8 cellular contexts compared by ENCODE assay signal in the genomic region with DNA sequence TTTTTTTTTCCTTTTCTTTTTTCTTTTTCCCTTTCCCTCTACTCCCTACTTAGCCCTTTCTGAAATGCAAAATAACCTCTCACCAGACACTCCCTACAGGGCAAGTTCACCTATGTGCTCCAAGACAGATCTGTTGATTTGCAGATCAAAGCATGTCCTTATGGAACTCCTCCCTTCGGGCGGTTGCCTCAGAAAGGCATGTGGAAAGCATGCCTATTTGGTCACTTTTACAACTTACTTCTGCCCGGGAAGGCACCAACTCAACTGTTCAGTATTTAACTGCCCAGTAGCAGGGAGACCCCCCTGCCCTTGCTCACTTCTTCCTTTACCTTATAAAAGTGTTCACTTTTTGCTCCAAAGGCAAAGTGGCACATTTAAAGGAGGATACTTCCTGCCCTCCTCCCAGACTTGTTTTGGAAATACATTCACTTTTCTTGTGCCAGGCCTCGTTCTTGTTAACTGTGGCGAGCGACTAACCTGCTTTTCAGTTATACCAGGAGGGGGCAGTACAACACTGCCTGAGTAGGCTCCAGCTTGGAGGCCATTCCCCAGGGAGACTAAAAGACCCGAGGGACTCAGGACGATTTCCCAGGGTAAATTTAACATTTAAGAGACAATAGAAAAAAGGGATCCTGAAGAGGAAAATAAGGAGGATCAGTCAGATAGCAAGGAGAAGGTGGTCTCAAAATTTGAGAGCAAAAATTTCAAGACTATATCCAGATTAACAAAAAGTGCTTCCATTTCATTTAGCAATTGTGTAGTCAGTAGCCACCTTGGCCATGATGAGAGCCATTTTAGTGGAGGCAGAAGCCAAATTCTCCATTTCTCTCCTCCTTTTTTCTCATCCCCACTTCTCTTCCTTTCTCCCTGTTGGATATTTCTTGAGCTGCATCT. TPM values are rescaled to one million over a fixed set of nuclear protein-coding genes. Genes with fewer than 3 reads are reported as not detected.
DNase-seq lines count a peak whose midpoint lies in the region; ATAC-seq and TF ChIP-seq lines count a peak whose summit lies in the region.

No MANE protein-coding gene starts in this region.

- peak overlapping the region; percentile 45 for H3K4me2 ChIP-seq in Karpas-422 (ENCODE audit: low read depth, low read length, poor library complexity, severe bottlenecking)

- H3K27ac ChIP-seq in Karpas-422 (ENCODE audit: low read length): no peak overlapping the region
- no peak overlapping the region for H3K27ac ChIP-seq in ovary

- peak; percentile 48 to 69 (median 64) for TF ChIP-seq CTCF in ovary (IDR thresholded peaks at IDR 0.05)

- 13 to 15% (median 15%) methylated on average over 8 of the region's 8 CpGs for WGBS in ovary, 3 donors

- TF ChIP-seq EP300 in ovary (IDR thresholded peaks at IDR 0.05): no peak

- H3K9ac ChIP-seq in Karpas-422 (ENCODE audit: low read length): no peak overlapping the region

- H3K36me3 ChIP-seq in Karpas-422 (ENCODE audit: insufficient read depth, low read length) (no peaks in the 10 kb centered on the region), ovary (no peaks in the 10 kb centered on the region)

- peak; percentile 88 for DNase-seq in DMS53 (lab: John Stamatoyannopoulos, UW)
- peak; percentile 83 for DNase-seq in Karpas-422
- peak; percentile 61 for DNase-seq in RKO (ENCODE audit: low spot score)
- DNase-seq in activated naive CD4-positive, alpha-beta T cell treated with anti-CD3 and anti-CD28 coated beads, Interleukin-2, amount 50 U/mL, for 72 hours (ENCODE audit: low spot score in 2 of 2): peak in 1 of 2 donors; percentile 64
- peak; percentile 8 to 85 (median 62) for DNase-seq in head of caudate nucleus
- peak; percentile 44 to 60 (median 58) for DNase-seq in ovary

- H3K27me3 ChIP-seq in Karpas-422 (ENCODE audit: low read length) (no peaks in the 10 kb centered on the region), ovary (no peaks in the 10 kb centered on the region)

- H4K20me1 ChIP-seq in Karpas-422 (ENCODE audit: insufficient read depth, low read depth, low read length): no peaks in the 10 kb centered on the region

- H3K9me2 ChIP-seq in Karpas-422 (replicated peaks; ENCODE audit: insufficient read depth, low read length): no peaks in the 10 kb centered on the region

- H3K79me2 ChIP-seq in Karpas-422 (ENCODE audit: low read length): no peaks in the 10 kb centered on the region

- H3K4me1 ChIP-seq in Karpas-422 (ENCODE audit: low read length): peaks cover 17% of the 10 kb centered on the region
- peaks cover 4% of the 10 kb centered on the region for H3K4me1 ChIP-seq in ovary (ENCODE audit: insufficient read depth)

- H2AFZ ChIP-seq in Karpas-422 (ENCODE audit: low read length): peak overlapping the region; percentile 68

- intact Hi-C loops in head of caudate nucleus (cut with DNase I) (loop anchor here (10.0 kb wide), 1 partner anchor 228 kb away; a partner anchor contains a TSS), ovary (cut with DNase I) (loop anchor here in 2 of 4 donors (2.0 to 10.0 kb wide), 6 partner anchors 106 to 368 kb away; a partner anchor contains a TSS)

- ATAC-seq in GM21576 (IDR thresholded peaks at IDR 0.05; ENCODE audit: unreplicated experiment) (peak; percentile 44), GM21717 (IDR thresholded peaks at IDR 0.05; ENCODE audit: unreplicated experiment) (no peak)
- peak; percentile 56 to 78 for ATAC-seq in activated naive CD4-positive, alpha-beta T cell treated with anti-CD3 and anti-CD28 coated beads, Interleukin-2, amount 50 U/mL, for 72 hours

- no peaks in the 10 kb centered on the region for H3K9me3 Mint-ChIP-seq in activated naive CD4-positive, alpha-beta T cell treated with anti-CD3 and anti-CD28 coated beads, Interleukin-2, amount 50 U/mL, for 72 hours

- H3K4me3 ChIP-seq in Karpas-422 (ENCODE audit: low read length) (no peak overlapping the region), ovary (no peak overlapping the region)

- H3K27ac Mint-ChIP-seq in activated naive CD4-positive, alpha-beta T cell treated with anti-CD3 and anti-CD28 coated beads, Interleukin-2, amount 50 U/mL, for 72 hours: no peak overlapping the region

- H3K9me3 ChIP-seq in Karpas-422 (ENCODE audit: low read length): no peaks in the 10 kb centered on the region
- H3K9me3 ChIP-seq in ovary: no peaks in the 10 kb centered on the region

- H3K36me3 Mint-ChIP-seq in activated naive CD4-positive, alpha-beta T cell treated with anti-CD3 and anti-CD28 coated beads, Interleukin-2, amount 50 U/mL, for 72 hours: peaks cover 1 to 3% of the 10 kb centered on the region in 2 donors

- no peak for TF ChIP-seq POLR2A in ovary (IDR thresholded peaks at IDR 0.05)

RNA-seq across cellular contexts. Expression of a gene that starts 12.3 kb away (rescaled TPM):
- 0.15 and 0.76 TPM in 2 replicates for total RNA-seq in Karpas-422 (2014; rRNA removed; shearing (Covaris generic); ENCODE audit: low replicate concordance)
- 100 to 1,000 TPM in 1 of 2 donors, 10 to 100 TPM in 1; 70.9 to 112 TPM for total RNA-seq in activated naive CD4-positive, alpha-beta T cell treated with anti-CD3 and anti-CD28 coated beads, Interleukin-2, amount 50 U/mL, for 72 hours
- 1 to 10 TPM in 2 of 7 donors, under 1 TPM in 4, not detected in 1; 0.32 to 3.7 (median 0.84) TPM for total RNA-seq in ovary
- 1 to 10 TPM in 1 of 2 donors, under 1 TPM in 1; 0.36 to 7.3 TPM for polyA plus RNA-seq in ovary

RNA-seq across cellular contexts. Expression of a gene that starts 15.1 kb away (rescaled TPM):
- 26.9 and 56.3 TPM in 2 replicates for total RNA-seq in Karpas-422 (2014; rRNA removed; shearing (Covaris generic); ENCODE audit: low replicate concordance)
- total RNA-seq in activated naive CD4-positive, alpha-beta T cell treated with anti-CD3 and anti-CD28 coated beads, Interleukin-2, amount 50 U/mL, for 72 hours: 100 to 1,000 TPM; 231 to 236 TPM
- total RNA-seq in ovary: 1 to 10 TPM in 6 of 7 donors, under 1 TPM in 1; 0.61 to 4.4 (median 1.9) TPM
- 10 to 100 TPM in 1 of 2 donors, 1 to 10 TPM in 1; 2.5 to 17.6 TPM for polyA plus RNA-seq in ovary

Comparison
In these comparisons a context has a peak if more than half of its experiments do, and no peak if none do; other contexts are left out.
1. RNA of a gene that starts 12.3 kb away (total RNA-seq): 70.9 to 112 TPM in activated naive CD4-positive, alpha-beta T cell treated with anti-CD3 and anti-CD28 coated beads, Interleukin-2, amount 50 U/mL, for 72 hours; 0.32 to 3.7 TPM in ovary and 0.15 to 0.76 TPM in Karpas-422; every median in the first group is over 10 times any median in the second.